1 cellular context compared by ENCODE assay signal in genomic region chr3:133955892-133956291, GRCh38.
TF ChIP-seq lines count a peak whose summit lies in the region.

No MANE protein-coding gene starts in this region.

TF ChIP-seq in HEK293, 187 proteins besides CTCF, POLR2A, EP300 and RAD21 (continued from another document):
- TF ChIP-seq PRDM10 (tag by site-specific recombination; IDR thresholded peaks at IDR 0.05) (0 out of 2 replicates have a peak, but pooled peaks have one; percentile 22), ZNF184 (tag by site-specific recombination; IDR thresholded peaks at IDR 0.05) (no peak), ZNF776 (tag by site-specific recombination; IDR thresholded peaks at IDR 0.05; ENCODE audit: borderline replicate concordance) (no peak), ZNF621 (tag by site-specific recombination; IDR thresholded peaks at IDR 0.05) (no peak)
